8 cellular contexts compared by ENCODE assay signal in the genomic region with DNA sequence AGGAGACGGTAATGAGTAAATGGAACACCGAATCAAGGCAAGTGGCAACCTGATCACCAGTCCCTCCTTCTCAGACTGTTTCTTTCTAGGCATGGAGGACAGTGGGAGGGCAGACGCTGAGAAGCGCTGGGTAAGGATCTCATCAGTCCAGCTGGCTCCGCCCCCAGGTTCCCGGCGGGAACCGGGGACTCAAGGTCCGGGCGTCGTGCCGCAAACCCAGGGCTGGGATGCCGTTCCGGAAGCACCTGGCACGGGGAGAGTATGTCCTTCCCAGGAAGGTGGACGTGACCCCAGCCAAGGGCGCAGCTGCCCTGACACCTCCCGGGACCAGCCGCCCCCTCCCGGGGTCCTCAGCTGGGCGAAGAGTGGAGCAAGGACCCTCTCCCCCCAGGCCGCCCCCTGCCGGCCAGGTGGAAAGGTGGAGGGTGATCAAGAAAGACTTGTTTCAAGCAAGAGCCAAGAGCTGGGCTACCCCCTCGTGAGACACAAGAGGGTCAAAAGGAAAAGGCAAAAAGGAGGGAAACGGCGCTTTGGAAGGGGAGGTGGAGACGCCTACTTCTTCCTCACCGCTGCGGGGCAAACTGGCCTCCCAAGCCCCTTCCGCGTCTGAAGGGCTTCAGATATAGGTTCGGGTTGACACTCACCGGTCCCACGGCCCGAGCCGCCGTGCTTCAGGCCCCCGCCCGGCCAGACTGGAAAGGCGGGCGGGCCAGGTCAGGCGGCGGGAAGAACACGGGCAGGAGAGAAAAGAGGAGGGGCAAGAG. TPM values are rescaled to one million over a fixed set of nuclear protein-coding genes. Genes with fewer than 3 reads are reported as not detected.
DNase-seq lines count a peak whose midpoint lies in the region; ATAC-seq, FAIRE-seq and TF ChIP-seq lines count a peak whose summit lies in the region.

A gene with protein sequence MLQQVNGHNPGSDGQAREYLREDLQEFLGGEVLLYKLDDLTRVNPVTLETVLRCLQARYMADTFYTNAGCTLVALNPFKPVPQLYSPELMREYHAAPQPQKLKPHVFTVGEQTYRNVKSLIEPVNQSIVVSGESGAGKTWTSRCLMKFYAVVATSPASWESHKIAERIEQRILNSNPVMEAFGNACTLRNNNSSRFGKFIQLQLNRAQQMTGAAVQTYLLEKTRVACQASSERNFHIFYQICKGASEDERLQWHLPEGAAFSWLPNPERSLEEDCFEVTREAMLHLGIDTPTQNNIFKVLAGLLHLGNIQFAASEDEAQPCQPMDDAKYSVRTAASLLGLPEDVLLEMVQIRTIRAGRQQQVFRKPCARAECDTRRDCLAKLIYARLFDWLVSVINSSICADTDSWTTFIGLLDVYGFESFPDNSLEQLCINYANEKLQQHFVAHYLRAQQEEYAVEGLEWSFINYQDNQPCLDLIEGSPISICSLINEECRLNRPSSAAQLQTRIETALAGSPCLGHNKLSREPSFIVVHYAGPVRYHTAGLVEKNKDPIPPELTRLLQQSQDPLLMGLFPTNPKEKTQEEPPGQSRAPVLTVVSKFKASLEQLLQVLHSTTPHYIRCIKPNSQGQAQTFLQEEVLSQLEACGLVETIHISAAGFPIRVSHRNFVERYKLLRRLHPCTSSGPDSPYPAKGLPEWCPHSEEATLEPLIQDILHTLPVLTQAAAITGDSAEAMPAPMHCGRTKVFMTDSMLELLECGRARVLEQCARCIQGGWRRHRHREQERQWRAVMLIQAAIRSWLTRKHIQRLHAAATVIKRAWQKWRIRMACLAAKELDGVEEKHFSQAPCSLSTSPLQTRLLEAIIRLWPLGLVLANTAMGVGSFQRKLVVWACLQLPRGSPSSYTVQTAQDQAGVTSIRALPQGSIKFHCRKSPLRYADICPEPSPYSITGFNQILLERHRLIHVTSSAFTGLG (minus strand): TSS at position 752 of the 764 bp plus-strand sequence. CDS start 2,330 bp downstream, outside the sequence.

- peak within 1 kb of the TSS; percentile 97 for H3K4me3 Mint-ChIP-seq in activated naive CD4-positive, alpha-beta T cell treated with anti-CD3 and anti-CD28 coated beads, Interleukin-2, amount 10 ng/mL, durations not matched to agents 7 days and 5 days

- H3K36me3 ChIP-seq in osteoblast (ENCODE audit: insufficient read depth, low read length), result peaks cover 36% of the 10 kb centered on the region

- CTCF ChIA-PET in activated naive CD4-positive, alpha-beta T cell treated with anti-CD3 and anti-CD28 coated beads, Interleukin-2, amount 10 ng/mL, durations not matched to agents 7 days and 5 days (lab: Charles Lee), result interaction anchor here (0.8 to 1.7 kb wide), 5 partner anchors 10 to 68 kb away, joined by 3 to 5 read pairs (median 4); partner anchors contain the start of gene MRM1

- FAIRE-seq in urothelium cell line (lab: Jason Lieb, UNC), result no peak

- H3K79me2 ChIP-seq in osteoblast (ENCODE audit: insufficient read depth, low read length), result peaks cover 26% of the 10 kb centered on the region

- peak within 1 kb of the TSS; percentile 96 for H3K4me2 ChIP-seq in osteoblast (ENCODE audit: insufficient read depth, low read length)

- no peaks in the 10 kb centered on the region for H3K9me3 ChIP-seq in osteoblast (ENCODE audit: low read depth, low read length)

- H3K4me1 Mint-ChIP-seq in activated naive CD4-positive, alpha-beta T cell treated with anti-CD3 and anti-CD28 coated beads, Interleukin-2, amount 10 ng/mL, durations not matched to agents 7 days and 5 days, result peaks cover 45% of the 10 kb centered on the region

- peak; percentile 77 for DNase-seq in DMS79 treated with DMSO at 0.1 percent for 48 hours (lab: John Stamatoyannopoulos, UW)
- DNase-seq in LHCN-M2 (ENCODE audit: low read depth), result peak; percentile 58
- DNase-seq in SHP77 treated with DMSO at 0.1 percent for 48 hours (lab: John Stamatoyannopoulos, UW), result peak; percentile 49
- DNase-seq in activated naive CD4-positive, alpha-beta T cell treated with anti-CD3 and anti-CD28 coated beads, Interleukin-2, amount 10 ng/mL, durations not matched to agents 7 days and 5 days, result peak; percentile 62
- DNase-seq in globus pallidus (ENCODE audit: low spot score), result peak; percentile 20
- DNase-seq in osteoblast (ENCODE audit: insufficient read length, low spot score, missing footprints), result peak; percentile 90
- DNase-seq in urothelium cell line (ENCODE audit: low spot score), result peak; percentile 89

- H3K27ac ChIP-seq in osteoblast (ENCODE audit: low read depth, low read length), result peak within 1 kb of the TSS; percentile 95

- H3K4me3 ChIP-seq in osteoblast (ENCODE audit: insufficient read depth, low read length), result peak within 1 kb of the TSS; percentile 96

- peak; percentile 34 for ATAC-seq in GM21737 (IDR thresholded peaks at IDR 0.05; ENCODE audit: unreplicated experiment)

- H4K20me1 ChIP-seq in osteoblast (ENCODE audit: insufficient read depth, low read length), result no peaks in the 10 kb centered on the region

- peak within 1 kb of the TSS; percentile 99 for H2AFZ ChIP-seq in osteoblast (ENCODE audit: low read length)

- H3K4me1 ChIP-seq in osteoblast (ENCODE audit: insufficient read depth, low read length), result peaks cover 15% of the 10 kb centered on the region

- no peaks in the 10 kb centered on the region for H3K27me3 ChIP-seq in osteoblast (ENCODE audit: insufficient read depth, low read length)

- H3K27ac Mint-ChIP-seq in activated naive CD4-positive, alpha-beta T cell treated with anti-CD3 and anti-CD28 coated beads, Interleukin-2, amount 10 ng/mL, durations not matched to agents 7 days and 5 days, result peak within 1 kb of the TSS; percentile 98

- no peaks in the 10 kb centered on the region for H3K9me3 Mint-ChIP-seq in activated naive CD4-positive, alpha-beta T cell treated with anti-CD3 and anti-CD28 coated beads, Interleukin-2, amount 10 ng/mL, durations not matched to agents 7 days and 5 days

- no peaks in the 10 kb centered on the region for H3K27me3 Mint-ChIP-seq in activated naive CD4-positive, alpha-beta T cell treated with anti-CD3 and anti-CD28 coated beads, Interleukin-2, amount 10 ng/mL, durations not matched to agents 7 days and 5 days

- peaks cover 38% of the 10 kb centered on the region for H3K36me3 Mint-ChIP-seq in activated naive CD4-positive, alpha-beta T cell treated with anti-CD3 and anti-CD28 coated beads, Interleukin-2, amount 10 ng/mL, durations not matched to agents 7 days and 5 days

- peak; percentile 25 for TF ChIP-seq CTCF in osteoblast (IDR thresholded peaks at IDR 0.05; ENCODE audit: extremely low read depth, low read depth, low read length)

RNA-seq across cellular contexts. Expression of the gene that starts here (rescaled TPM):
- 63.0 and 66.8 TPM in 2 replicates for total RNA-seq in LHCN-M2 (2014; rRNA removed)
- polyA plus RNA-seq in LHCN-M2 (2012), result 23.2 TPM
- 47.7 and 51.4 TPM in 2 replicates for total RNA-seq in osteoblast

Comparison
In these comparisons a context has a peak if more than half of its experiments do, and no peak if none do; other contexts are left out.
1. Peak in every context shown above with its lines: DNase-seq, ATAC-seq, H3K4me3 ChIP-seq and H3K27ac ChIP-seq.
2. DNase-seq: peak in every context shown above with its lines; median percentile 90 in osteoblast; 89 in urothelium cell line; 77 in DMS79 treated with DMSO at 0.1 percent for 48 hours; 62 in activated naive CD4-positive, alpha-beta T cell treated with anti-CD3 and anti-CD28 coated beads, Interleukin-2, amount 10 ng/mL, durations not matched to agents 7 days and 5 days; 58 in LHCN-M2; 49 in SHP77 treated with DMSO at 0.1 percent for 48 hours; 20 in globus pallidus.